Comparison of ENCODE assay signal across 1 cellular context in genomic region chr9:130156672-130157071, GRCh38.
TF ChIP-seq lines count a peak whose summit lies in the region.

No MANE protein-coding gene starts in this region.

TF ChIP-seq in WTC11, 78 proteins besides CTCF, POLR2A, EP300 and RAD21 (continued from another document):
- TF ChIP-seq GRHL2 (CRISPR knock-in tag; IDR thresholded peaks at IDR 0.05; ENCODE audit: insufficient replicate concordance, severe bottlenecking) (no peak), NFE2L1 (CRISPR knock-in tag; IDR thresholded peaks at IDR 0.05) (no peak), JUN (CRISPR knock-in tag; IDR thresholded peaks at IDR 0.05) (no peak), NR2C2 (CRISPR knock-in tag; IDR thresholded peaks at IDR 0.05) (no peak)
- TF ChIP-seq, protein P1, sequence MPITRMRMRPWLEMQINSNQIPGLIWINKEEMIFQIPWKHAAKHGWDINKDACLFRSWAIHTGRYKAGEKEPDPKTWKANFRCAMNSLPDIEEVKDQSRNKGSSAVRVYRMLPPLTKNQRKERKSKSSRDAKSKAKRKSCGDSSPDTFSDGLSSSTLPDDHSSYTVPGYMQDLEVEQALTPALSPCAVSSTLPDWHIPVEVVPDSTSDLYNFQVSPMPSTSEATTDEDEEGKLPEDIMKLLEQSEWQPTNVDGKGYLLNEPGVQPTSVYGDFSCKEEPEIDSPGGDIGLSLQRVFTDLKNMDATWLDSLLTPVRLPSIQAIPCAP (CRISPR knock-in tag; IDR thresholded peaks at IDR 0.05) = no peak
